ENCODE assay signal across 11 cellular contexts in the genomic region with DNA sequence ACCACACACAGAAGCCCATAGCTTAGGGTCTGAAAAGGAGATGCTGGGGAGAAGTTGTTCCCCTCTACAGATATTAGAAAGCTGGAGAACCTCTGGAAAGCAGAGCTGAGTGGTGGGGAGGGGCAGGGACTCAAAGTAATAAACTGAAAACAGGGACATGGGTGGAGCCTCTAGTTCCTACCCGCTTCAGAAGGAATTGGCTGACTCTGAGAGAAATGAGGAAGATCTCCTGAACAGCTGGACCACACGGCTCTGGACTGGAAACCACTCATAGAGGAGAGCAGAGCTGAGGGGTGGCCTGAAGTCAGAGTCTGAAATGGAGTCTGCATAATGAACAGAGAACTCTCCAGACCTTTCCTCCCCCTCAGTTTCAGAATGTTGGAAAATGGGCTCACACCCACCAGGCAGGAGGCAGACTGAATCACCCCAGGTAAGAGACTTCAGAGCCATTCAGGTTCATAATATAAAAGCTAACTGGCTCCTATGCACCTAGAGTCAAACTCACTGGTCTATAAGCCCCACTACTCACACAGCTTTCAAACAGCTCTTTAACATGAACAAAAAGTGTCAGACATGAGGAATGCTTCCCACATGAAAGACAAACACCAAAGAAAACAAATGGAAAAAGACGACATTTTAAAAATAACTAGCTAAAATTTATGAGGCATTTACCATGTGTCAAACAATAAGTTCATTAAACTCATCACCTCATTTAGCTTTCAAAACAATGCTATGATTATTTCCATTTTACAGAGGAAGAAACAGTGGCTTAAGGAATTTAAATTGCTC.
"Had no signal": no experiment of that assay in that cellular context is flagged by ENCODE, and none has a peak within 500 bp of the region (broad histone marks: within the 10 kb centered on the region; RNA-seq: fewer than 3 reads in every experiment).

No MANE protein-coding gene starts in this region.

- H3K4me3 Mint-ChIP-seq: activated T-cell treated with anti-CD3 and anti-CD28 coated beads, Interleukin-2, amount 50 U/mL, for 4 hours had no signal

- ATAC-seq: activated T-cell treated with anti-CD3 and anti-CD28 coated beads, Interleukin-2, amount 50 U/mL, for 4 hours had no signal

- H3K4me3 ChIP-seq: coronary artery, tibial nerve had no signal

- H3K9me3 ChIP-seq: tibial nerve had no signal

- DNase-seq: activated CD4-positive, alpha-beta T cell treated with anti-CD3 and anti-CD28 coated beads for 48 hours; activated gamma-delta T cell; activated T-cell treated with anti-CD3 and anti-CD28 coated beads, Interleukin-2, amount 50 U/mL, for 4 hours; central memory CD4-positive, alpha-beta T cell; effector CD4-positive, alpha-beta T cell; retina; small intestine; SW 1271 had no signal

- H3K27ac ChIP-seq: coronary artery, tibial nerve, VCaP had no signal

- H3K4me1 ChIP-seq: tibial nerve had no signal

- H3K27me3 ChIP-seq: tibial nerve had no signal

- H3K9me3 Mint-ChIP-seq: activated T-cell treated with anti-CD3 and anti-CD28 coated beads, Interleukin-2, amount 50 U/mL, for 4 hours had no signal
